1 cellular context compared by ENCODE assay signal in genomic region chr5:112878760-112879159, GRCh38.
TF ChIP-seq lines count a peak whose summit lies in the region.

No MANE protein-coding gene starts in this region.

TF ChIP-seq in HCT116, 20 proteins besides CTCF, POLR2A, EP300 and RAD21 (continued from another document):
- TF ChIP-seq REST (IDR thresholded peaks at IDR 0.05; ENCODE audit: low read depth) (no peak), ZNF274 (IDR thresholded peaks at IDR 0.05; ENCODE audit: low read depth, low read length) (no peak), SIN3A (IDR thresholded peaks at IDR 0.05; ENCODE audit: low read depth) (no peak)
